9 cellular contexts compared by ENCODE assay signal in the genomic region with DNA sequence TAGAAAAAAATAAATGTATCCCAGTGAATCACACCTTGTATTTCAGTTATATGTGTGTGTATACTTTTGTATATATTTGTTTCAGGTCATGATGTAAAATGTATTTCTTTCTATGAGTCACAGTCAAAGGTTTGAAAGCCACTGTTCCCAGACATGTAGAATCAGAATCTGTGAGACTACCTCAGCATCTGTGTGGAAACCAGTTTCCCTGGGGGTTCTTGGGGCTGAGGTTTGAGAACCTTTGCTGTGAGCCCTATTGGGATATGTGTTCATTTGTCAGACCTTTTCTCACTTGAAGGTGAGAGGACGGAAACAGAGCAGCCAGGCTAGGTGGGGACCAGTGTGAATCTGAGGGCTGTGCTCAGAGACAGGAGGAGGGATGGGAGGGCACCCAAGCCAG.
DNase-seq lines count a peak whose midpoint lies in the region; ATAC-seq, FAIRE-seq and TF ChIP-seq lines count a peak whose summit lies in the region.
"Had no signal": no experiment of that assay in that cellular context is flagged by ENCODE, and none has a peak within 500 bp of the region (broad histone marks: within the 10 kb centered on the region; RNA-seq: fewer than 3 reads in every experiment).

No MANE protein-coding gene starts in this region.

- H3K18ac ChIP-seq in H1 (ENCODE audit: extremely low read depth, low read length) = no peak overlapping the region

- peaks cover 0 to 6% (median 0%) of the 10 kb centered on the region in 9 donors for H3K36me3 ChIP-seq in heart left ventricle
- no peaks in the 10 kb centered on the region for H3K36me3 ChIP-seq in H1 (ENCODE audit: control insufficient read depth in 2 of 4, insufficient read depth in 4 of 4, low read length in 3 of 4)
- no peaks in the 10 kb centered on the region for H3K36me3 ChIP-seq in tibial artery

- no peak overlapping the region for H2AFZ ChIP-seq in H1 (ENCODE audit: low read length)

- POLR2A ChIA-PET in H1 (lab: Charles Lee; ENCODE audit: partially characterized antibody) = no interaction called here

- intact Hi-C loops in heart left ventricle (cut with DNase I) = no loop called here
- intact Hi-C loops in cardiac septum (cut with DNase I) = loop anchor here (5.0 kb wide), 1 partner anchor 175 kb away; the partner anchor contains the start of gene GALNT10
- intact Hi-C loops in tibial artery (cut with DNase I; ENCODE audit: low total_unique reads) = no loop called here

- no peak for TF ChIP-seq CTCF in heart left ventricle (IDR thresholded peaks at IDR 0.05)
- no peak for TF ChIP-seq CTCF in H1 (IDR thresholded peaks at IDR 0.05; ENCODE audit: control extremely low read depth in 1 of 3, insufficient read depth in 1 of 3, low read depth in 1 of 3, low read length in 3 of 3)
- no peak for TF ChIP-seq CTCF in tibial artery (IDR thresholded peaks at IDR 0.05)

- ATAC-seq in heart left ventricle (no peak), HG03280 (IDR thresholded peaks at IDR 0.05; ENCODE audit: unreplicated experiment) (peak; percentile 68), HG03135 (IDR thresholded peaks at IDR 0.05; ENCODE audit: unreplicated experiment) (no peak), GM21737 (IDR thresholded peaks at IDR 0.05; ENCODE audit: unreplicated experiment) (no peak)
- ATAC-seq: left ventricle myocardium superior had no signal

- H3K4me2 ChIP-seq in H1 (ENCODE audit: insufficient read depth in 1 of 2, low read depth in 2 of 2, low read length in 2 of 2) = no peak overlapping the region

- no peak overlapping the region for H2BK5ac ChIP-seq in H1 (ENCODE audit: low read depth, low read length)

- H3K4me1 ChIP-seq in heart left ventricle (peaks cover 0 to 75% (median 54%) of the 10 kb centered on the region in 12 donors), H1 (replicated peaks in 1 of 4; ENCODE audit: control insufficient read depth in 3 of 4, insufficient read depth in 4 of 4, low read length in 3 of 4) (peaks cover 6 to 11% (median 9%) of the 10 kb centered on the region in 4 experiments; a peak in 6 of 7 replicates), tibial artery (peaks cover 0 to 61% (median 53%) of the 10 kb centered on the region in 4 donors)

- FAIRE-seq in H1 (lab: Jason Lieb, UNC) = no peak

- TF ChIP-seq EP300 in H1 (IDR thresholded peaks at IDR 0.05; ENCODE audit: borderline replicate concordance in 1 of 2, low read depth in 2 of 2, low read length in 2 of 2) = no peak

- H3K27ac ChIP-seq in heart left ventricle (peak overlapping the region in 10 of 12 donors; percentile 8 to 79 (median 67)), H1 (ENCODE audit: low read depth, low read length) (no peak overlapping the region), tibial artery (peak overlapping the region; percentile 71)

- H4K5ac ChIP-seq in H1 (ENCODE audit: insufficient read length, low read depth, low read length) = no peak overlapping the region

- H2AK5ac ChIP-seq in H1 (ENCODE audit: low read depth, low read length) = no peak overlapping the region

- H2BK20ac ChIP-seq in H1 (ENCODE audit: low read length) = no peak overlapping the region

- H3K79me2 ChIP-seq in H1 (ENCODE audit: control insufficient read depth in 1 of 2, insufficient read depth in 2 of 2, low read length in 2 of 2) = no peaks in the 10 kb centered on the region

- no peak overlapping the region for H3K56ac ChIP-seq in H1 (replicated peaks; ENCODE audit: insufficient read length, low read depth, low read length)

- no peak for TF ChIP-seq POLR2A in heart left ventricle (IDR thresholded peaks at IDR 0.05)
- TF ChIP-seq POLR2A in H1 (IDR thresholded peaks at IDR 0.05; ENCODE audit: control extremely low read depth in 1 of 2, low read depth in 2 of 2, low read length in 2 of 2) = no peak

- no peak for TF ChIP-seq RAD21 in H1 (IDR thresholded peaks at IDR 0.05 in 1 of 2, conservative IDR thresholded peaks at IDR 0.05 in 1 of 2; ENCODE audit: low read depth in 2 of 2, low read length in 2 of 2)

- 96 to 100% (median 99%) methylated on average over 1 of the region's 1 CpG for WGBS in heart left ventricle, 4 donors
- 87% methylated on average over 1 of the region's 1 CpG; no CpG with 5 or more reads in 1 of the 2 experiments for WGBS in H1 (ENCODE audit: extremely low coverage in 1 of 2, insufficient coverage in 1 of 2, insufficient read length in 1 of 2, insufficient replicate concordance in 2 of 2, low coverage in 1 of 2, low lambda C conversion rate in 2 of 2, missing lambda C conversion rate in 1 of 2), 2 experiments

- no peaks in the 10 kb centered on the region for H3K27me3 ChIP-seq in heart left ventricle
- 0 out of 7 replicates have a peak, but pooled peaks cover 0 to 2% (median 0%) of the 10 kb centered on the region in 4 experiments for H3K27me3 ChIP-seq in H1 (replicated peaks in 1 of 4; ENCODE audit: control insufficient read depth in 3 of 4, extremely low read depth in 1 of 4, insufficient read depth in 3 of 4, low read length in 3 of 4)
- no peaks in the 10 kb centered on the region for H3K27me3 ChIP-seq in tibial artery

- H3K23me2 ChIP-seq in H1 (ENCODE audit: low read depth, low read length) = no peaks in the 10 kb centered on the region

- H2BK15ac ChIP-seq in H1 (ENCODE audit: low read length) = no peak overlapping the region

- H4K20me1 ChIP-seq in H1 (replicated peaks in 1 of 2; ENCODE audit: control insufficient read depth in 1 of 2, insufficient read depth in 2 of 2, low read length in 2 of 2) = no peaks in the 10 kb centered on the region

- DNase-seq in heart left ventricle (no peak), cardiac septum (ENCODE audit: low spot score) (no peak), H1 (ENCODE audit: low read depth in 1 of 2, low spot score in 2 of 2) (no peak), tibial artery (no peak), MV-4-11 (lab: John Stamatoyannopoulos, UW) (no peak)
- DNase-seq: left ventricle myocardium superior had no signal

- CTCF ChIA-PET in H1 (lab: Charles Lee; ENCODE audit: partially characterized antibody) = interaction anchor here (1.2 kb wide), 1 partner anchor 52 kb away, joined by 3 read pairs; no protein-coding TSS in a partner anchor

- H3K9me3 ChIP-seq in heart left ventricle (no peaks in the 10 kb centered on the region), H1 (ENCODE audit: insufficient read depth in 2 of 2, low read depth in 1 of 2, low read length in 1 of 2) (no peaks in the 10 kb centered on the region), tibial artery (no peaks in the 10 kb centered on the region)

- no peaks in the 10 kb centered on the region for H3K79me1 ChIP-seq in H1 (ENCODE audit: low read depth, low read length)

- H2BK12ac ChIP-seq in H1 (ENCODE audit: low read depth, low read length) = peak overlapping the region; percentile 78; the same call in 1 of the 2 replicates

- no peak overlapping the region for H4K8ac ChIP-seq in H1 (ENCODE audit: extremely low read depth, insufficient read depth, low read length)

- no peak overlapping the region for H3K23ac ChIP-seq in H1 (ENCODE audit: insufficient read length)

- no peak overlapping the region for H3K4me3 ChIP-seq in heart left ventricle
- no peak overlapping the region for H3K4me3 ChIP-seq in H1 (ENCODE audit: extremely low read depth in 1 of 4, insufficient read depth in 2 of 4, low read depth in 3 of 4, low read length in 4 of 4)
- H3K4me3 ChIP-seq in tibial artery = no peak overlapping the region

- H3K14ac ChIP-seq in H1 (ENCODE audit: insufficient read length) = no peak overlapping the region

- no peak overlapping the region for H3K9ac ChIP-seq in H1 (replicated peaks in 1 of 4; ENCODE audit: extremely low read depth in 1 of 4, low read depth in 3 of 4, low read length in 3 of 4)

- no peak overlapping the region for H4K91ac ChIP-seq in H1 (replicated peaks; ENCODE audit: insufficient read length, low read length)

- H3K4ac ChIP-seq in H1 (replicated peaks; ENCODE audit: insufficient read length, low read depth, low read length) = no peak overlapping the region

- no peak overlapping the region for H2BK120ac ChIP-seq in H1 (replicated peaks; ENCODE audit: low read depth, low read length)

TF ChIP-seq in H1, 55 proteins besides CTCF, POLR2A, EP300 and RAD21:
- TF ChIP-seq RFX5 (IDR thresholded peaks at IDR 0.05; ENCODE audit: borderline replicate concordance, low read depth, low read length) = no peak
